ENCODE assay signal across 8 cellular contexts in genomic region chr15:93029613-93030429, GRCh38. TPM values are rescaled to one million over a fixed set of nuclear protein-coding genes. Genes with fewer than 3 reads are reported as not detected.
A peak's percentile ranks its signal among the peaks of the same experiment; 100 is the strongest.
DNase-seq lines count a peak whose midpoint lies in the region; TF ChIP-seq lines count a peak whose summit lies in the region.

No MANE protein-coding gene starts in this region.

- peak overlapping the region; percentile 79 for H3K4me2 ChIP-seq in BLaER1

- DNase-seq in NCI-H226 (peak; percentile 26), epithelial cell of esophagus (ENCODE audit: low read depth) (peak; percentile 56), neural crest cell (ENCODE audit: low read depth, low spot score) (no peak), SKM-1 treated with dmso at 0.1 percent for 144 hours (lab: John Stamatoyannopoulos, UW; ENCODE audit: unreplicated experiment) (no peak), T1000 (lab: John Stamatoyannopoulos, UW) (no peak), COR-L47 (lab: John Stamatoyannopoulos, UW) (no peak)
- no peak for DNase-seq in activated CD4-positive, alpha-beta T cell treated with anti-CD3 and anti-CD28 coated beads for 48 hours

- H3K36me3 ChIP-seq in BLaER1 = peaks cover 40% of the 10 kb centered on the region

- peak overlapping the region; percentile 81 for H3K4me3 Mint-ChIP-seq in neural crest cell

- peaks cover 43% of the 10 kb centered on the region for H3K4me1 Mint-ChIP-seq in neural crest cell

- peaks cover 42% of the 10 kb centered on the region for H4K20me1 ChIP-seq in BLaER1

- H3K27ac ChIP-seq in BLaER1 = peak overlapping the region; percentile 61

- H3K9me3 Mint-ChIP-seq in neural crest cell = peaks cover 2% of the 10 kb centered on the region

- H3K4me1 ChIP-seq in BLaER1 = peaks cover 83% of the 10 kb centered on the region

- no peak for TF ChIP-seq CTCF in epithelial cell of esophagus (IDR thresholded peaks at IDR 0.05; ENCODE audit: insufficient read depth, low read depth, low read length, missing control alignments)
- TF ChIP-seq CTCF in neural crest cell (conservative IDR thresholded peaks at IDR 0.05) = no peak

- peak overlapping the region; percentile 96 for H3K27ac Mint-ChIP-seq in neural crest cell (ENCODE audit: unreplicated experiment)

- no peak overlapping the region for H3K4me3 ChIP-seq in BLaER1
- H3K4me3 ChIP-seq in epithelial cell of esophagus (ENCODE audit: low read length) = no peak overlapping the region

- peak overlapping the region; percentile 55 for H3K9ac ChIP-seq in BLaER1

- H3K27me3 ChIP-seq in BLaER1 = no peaks in the 10 kb centered on the region

- H3K36me3 Mint-ChIP-seq in neural crest cell (ENCODE audit: low read depth) = peaks cover 27% of the 10 kb centered on the region

- no peaks in the 10 kb centered on the region for H3K9me3 ChIP-seq in BLaER1

- peaks cover 26% of the 10 kb centered on the region for H3K27me3 Mint-ChIP-seq in neural crest cell (ENCODE audit: low read depth)

RNA-seq across cellular contexts. Expression of gene RGMA, which starts 59.2 kb away (rescaled TPM):
- total RNA-seq in neural crest cell = 187 and 205 TPM in 2 replicates

Comparison
In these comparisons a context has a peak if more than half of its experiments do, and no peak if none do; other contexts are left out.
1. DNase-seq: peak in NCI-H226 (single experiment) and epithelial cell of esophagus (single experiment); none in neural crest cell (single experiment), SKM-1 treated with dmso at 0.1 percent for 144 hours (single experiment), T1000 (single experiment), activated CD4-positive, alpha-beta T cell treated with anti-CD3 and anti-CD28 coated beads for 48 hours (single experiment) and COR-L47 (single experiment).